ENCODE assay signal across 17 cellular contexts in the genomic region with DNA sequence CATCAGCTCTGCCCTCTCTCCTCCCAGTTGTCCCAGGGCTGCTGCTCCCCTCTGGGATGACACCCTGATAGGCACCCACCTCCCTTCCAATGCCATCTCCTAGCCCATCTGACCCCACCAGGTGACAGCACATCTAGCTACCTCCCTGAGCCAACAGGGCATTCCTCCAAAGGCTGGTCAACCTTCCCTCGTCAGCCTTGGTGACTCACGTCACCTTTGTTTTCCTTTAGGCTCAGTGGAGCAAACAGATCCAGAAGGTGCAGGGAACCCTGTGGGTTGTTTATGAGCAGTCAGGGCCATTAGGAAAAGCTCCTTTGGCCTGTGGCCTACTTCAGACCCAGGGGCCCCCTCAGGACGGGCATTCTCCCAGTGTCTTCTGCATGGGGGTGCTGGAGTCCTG. TPM values are rescaled to one million over a fixed set of nuclear protein-coding genes. Genes with fewer than 3 reads are reported as not detected.
DNase-seq lines count a peak whose midpoint lies in the region; ATAC-seq and TF ChIP-seq lines count a peak whose summit lies in the region.
"Had no signal": no experiment of that assay in that cellular context is flagged by ENCODE, and none has a peak within 500 bp of the region (broad histone marks: within the 10 kb centered on the region; RNA-seq: fewer than 3 reads in every experiment).

No MANE protein-coding gene starts in this region.

- TF ChIP-seq POLR2A in suprapubic skin (IDR thresholded peaks at IDR 0.05): no peak

- H3K9ac ChIP-seq in PC-3 (ENCODE audit: low read length): no peak overlapping the region
- H3K9ac ChIP-seq: BLaER1 had no signal

- H3K27me3 ChIP-seq in PC-3 (ENCODE audit: low read length): no peaks in the 10 kb centered on the region
- H3K27me3 ChIP-seq in osteoblast (ENCODE audit: insufficient read depth, low read length): no peaks in the 10 kb centered on the region
- H3K27me3 ChIP-seq in suprapubic skin: no peaks in the 10 kb centered on the region
- H3K27me3 ChIP-seq: BLaER1, tibial nerve had no signal

- no peaks in the 10 kb centered on the region for H3K79me2 ChIP-seq in PC-3 (ENCODE audit: low read length)
- H3K79me2 ChIP-seq in osteoblast (ENCODE audit: insufficient read depth, low read length): no peaks in the 10 kb centered on the region

- H3K9me3 ChIP-seq in PC-3 (ENCODE audit: low read length) (no peaks in the 10 kb centered on the region), osteoblast (ENCODE audit: low read depth, low read length) (no peaks in the 10 kb centered on the region), suprapubic skin (no peaks in the 10 kb centered on the region)
- H3K9me3 ChIP-seq: BLaER1, tibial nerve had no signal

- H4K20me1 ChIP-seq in PC-3 (ENCODE audit: low read length) (no peaks in the 10 kb centered on the region), osteoblast (ENCODE audit: insufficient read depth, low read length) (no peaks in the 10 kb centered on the region)
- H4K20me1 ChIP-seq: BLaER1 had no signal

- no TSS peak for BruUV-seq in PC-3 (replicated peaks; lab: Mats Ljungman, UMichigan)

- CTCF ChIA-PET in PC-3 (lab: Charles Lee): interaction anchor here (1.1 to 2.4 kb wide), 3 partner anchors 34 to 137 kb away, joined by 3 to 30 read pairs (median 3); a partner anchor contains a TSS

- POLR2A ChIA-PET in PC-3 (lab: Charles Lee; ENCODE audit: unreplicated experiment): no interaction called here

- H3K36me3 ChIP-seq in PC-3 (ENCODE audit: low read depth, low read length) (no peaks in the 10 kb centered on the region), osteoblast (ENCODE audit: insufficient read depth, low read length) (no peaks in the 10 kb centered on the region), suprapubic skin (no peaks in the 10 kb centered on the region)
- H3K36me3 ChIP-seq: BLaER1 had no signal

- no peaks in the 10 kb centered on the region for H3F3A ChIP-seq in PC-3 (ENCODE audit: low read length, unreplicated experiment)

- WGBS in suprapubic skin: 78% methylated on average over 3 of the region's 3 CpGs

- TF ChIP-seq CTCF in PC-3 (conservative IDR thresholded peaks at IDR 0.05; ENCODE audit: low read depth, low read length) (no peak), osteoblast (IDR thresholded peaks at IDR 0.05; ENCODE audit: extremely low read depth, low read depth, low read length) (no peak), suprapubic skin (IDR thresholded peaks at IDR 0.05) (no peak)

- H3K4me3 ChIP-seq in PC-3 (ENCODE audit: low read length) (no peak overlapping the region), osteoblast (ENCODE audit: insufficient read depth, low read length) (no peak overlapping the region), suprapubic skin (no peak overlapping the region)
- H3K4me3 ChIP-seq: BLaER1, SK-N-MC, tibial nerve had no signal

- no peak overlapping the region for H3K27ac ChIP-seq in PC-3 (ENCODE audit: low read length)
- H3K27ac ChIP-seq in osteoblast (ENCODE audit: low read depth, low read length): no peak overlapping the region
- no peak overlapping the region for H3K27ac ChIP-seq in suprapubic skin
- H3K27ac ChIP-seq: BLaER1, SK-N-MC, tibial nerve had no signal

- H3K4me2 ChIP-seq in PC-3 (ENCODE audit: low read length) (no peak overlapping the region), osteoblast (ENCODE audit: insufficient read depth, low read length) (peak overlapping the region; percentile 2)
- H3K4me2 ChIP-seq: BLaER1 had no signal

- no peaks in the 10 kb centered on the region for H3K9me2 ChIP-seq in PC-3 (replicated peaks; ENCODE audit: low read length)

- intact Hi-C loops in PC-3 (cut with micrococcal nuclease): no loop called here

- TF ChIP-seq EP300 in suprapubic skin (IDR thresholded peaks at IDR 0.05): no peak

- H3K4me1 ChIP-seq in PC-3 (ENCODE audit: insufficient read depth, low read length): peaks cover 9% of the 10 kb centered on the region
- peaks cover 3% of the 10 kb centered on the region for H3K4me1 ChIP-seq in osteoblast (ENCODE audit: insufficient read depth, low read length)
- H3K4me1 ChIP-seq in suprapubic skin: peaks cover 2% of the 10 kb centered on the region
- H3K4me1 ChIP-seq: tibial nerve had no signal

- peak; percentile 80 for DNase-seq in PC-3
- DNase-seq in astrocyte of the hippocampus (ENCODE audit: low read depth, low spot score): peak; percentile 29
- no peak for DNase-seq in osteoblast (ENCODE audit: insufficient read length, low spot score, missing footprints)
- peak; percentile 37 to 55 for DNase-seq in suprapubic skin (ENCODE audit: low spot score in 2 of 2)
- DNase-seq in HuH-7.5 (ENCODE audit: low spot score): no peak
- DNase-seq in NK-92 (lab: John Stamatoyannopoulos, UW; ENCODE audit: unreplicated experiment): no peak
- DNase-seq: activated CD4-positive, alpha-beta T cell treated with anti-CD3 and anti-CD28 coated beads, Interleukin-2, amount 50 U/mL, for 4 hours; activated naive CD8-positive, alpha-beta T cell treated with anti-CD3 and anti-CD28 coated beads for 36 hours; activated T-cell treated with anti-CD3 and anti-CD28 coated beads, Interleukin-2, amount 50 U/mL, for 24 hours; naive B cell; NCI-H187; stimulated activated CD4-positive, alpha-beta T cell treated with anti-CD3 and anti-CD28 coated beads, Interleukin-1b, Interleukin-23, amount 100 ng/mL, for 48 hours had no signal

- H2AFZ ChIP-seq in PC-3 (ENCODE audit: low read length) (no peak overlapping the region), osteoblast (ENCODE audit: low read length) (no peak overlapping the region)

- ATAC-seq in PC-3: peak; percentile 79
- no peak for ATAC-seq in GM19351 (IDR thresholded peaks at IDR 0.05; ENCODE audit: unreplicated experiment)
- ATAC-seq: HCT116 had no signal

RNA-seq across cellular contexts. Expression of a gene that starts 32.4 kb away (rescaled TPM):
- 63.8 and 66.4 TPM in 2 replicates for total RNA-seq in PC-3 (2014; rRNA removed)
- 15.3 and 16.3 TPM in 2 replicates for total RNA-seq in osteoblast
- total RNA-seq in suprapubic skin: 10 to 100 TPM; 29.6 to 50.5 (median 36.4) TPM

RNA-seq across cellular contexts. Expression of a gene that starts 34.6 kb away (rescaled TPM):
- total RNA-seq in PC-3 (2014; rRNA removed) (6.2 and 11.1 TPM in 2 replicates), osteoblast (0.59 and 1.1 TPM in 2 replicates), suprapubic skin (10 to 100 TPM; 15.3 to 75.6 (median 23.7) TPM)

RNA-seq across cellular contexts. Expression of a gene that starts 52.1 kb away (rescaled TPM):
- 1.1 and 1.7 TPM in 2 replicates for total RNA-seq in PC-3 (2014; rRNA removed)
- total RNA-seq in osteoblast: 11.2 and 13.3 TPM in 2 replicates
- 1 to 10 TPM; 3.5 to 9.6 (median 5.4) TPM for total RNA-seq in suprapubic skin

Comparison
In these comparisons a context has a peak if more than half of its experiments do, and no peak if none do; other contexts are left out.
1. DNase-seq: peak in PC-3 (single experiment), astrocyte of the hippocampus (single experiment) and suprapubic skin (2 of 2); none in osteoblast (single experiment), HuH-7.5 (single experiment) and NK-92 (single experiment).